Comparison of ENCODE assay signal across 19 cellular contexts in the genomic region with DNA sequence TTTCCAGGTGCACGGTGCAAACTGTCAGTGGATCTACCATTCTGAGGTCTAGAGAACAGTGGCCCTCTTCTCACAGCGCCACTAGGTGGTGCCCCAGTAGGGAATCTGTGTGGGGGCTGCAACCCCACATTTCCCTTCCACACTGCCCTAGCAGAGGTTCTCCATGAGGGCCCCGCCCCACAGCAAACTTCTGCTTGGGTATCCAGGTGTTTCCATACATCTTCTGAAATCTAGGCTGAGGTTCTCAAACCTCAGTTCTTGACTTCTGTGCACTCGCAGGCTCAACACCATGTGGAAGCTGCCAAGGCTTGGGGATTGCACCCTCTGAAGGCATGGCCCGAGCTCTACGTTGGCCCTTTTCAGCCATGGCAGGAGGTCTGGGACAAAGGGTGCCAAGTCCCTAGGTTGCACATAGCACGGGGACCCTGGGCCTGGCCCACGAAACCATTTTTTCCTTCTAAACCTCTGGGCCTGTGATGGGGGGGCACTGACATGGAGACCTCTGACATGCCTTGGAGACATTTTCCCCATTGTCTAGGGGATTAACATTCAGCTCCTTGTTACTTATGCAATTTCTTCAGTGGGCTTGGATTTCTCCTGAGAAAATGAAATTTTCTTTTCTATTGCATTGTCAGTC. TPM values are rescaled to one million over a fixed set of nuclear protein-coding genes. Genes with fewer than 3 reads are reported as not detected.
DNase-seq lines count a peak whose midpoint lies in the region; ATAC-seq, FAIRE-seq and TF ChIP-seq lines count a peak whose summit lies in the region.
"Had no signal": no experiment of that assay in that cellular context is flagged by ENCODE, and none has a peak within 500 bp of the region (broad histone marks: within the 10 kb centered on the region; RNA-seq: fewer than 3 reads in every experiment).

No MANE protein-coding gene starts in this region.

- H3K27me3 ChIP-seq in K562 (ENCODE audit: control insufficient read depth in 2 of 2, insufficient read depth in 2 of 2, low read length in 2 of 2) (no peaks in the 10 kb centered on the region), heart right ventricle (no peaks in the 10 kb centered on the region)

- no peaks in the 10 kb centered on the region for H3K9me1 ChIP-seq in K562 (ENCODE audit: control insufficient read depth, insufficient read depth, low read length)

- H2AFZ ChIP-seq in K562 (ENCODE audit: low read depth, low read length): no peak overlapping the region
- H2AFZ ChIP-seq: GM23248 had no signal

- H3K27ac ChIP-seq in A549 (no peak overlapping the region), HEK293 (ENCODE audit: extremely low read depth, low read depth, low read length) (no peak overlapping the region), K562 (ENCODE audit: extremely low read depth, low read depth, low read length) (no peak overlapping the region), heart right ventricle (no peak overlapping the region)
- H3K27ac ChIP-seq: C4-2B, GM23248 had no signal

- H3K4me3 Mint-ChIP-seq in stimulated activated naive CD8-positive, alpha-beta T cell treated with anti-CD3 and anti-CD28 coated beads, Interleukin-15, amount 100 ng/mL, for 72 hours: no peak overlapping the region
- H3K4me3 Mint-ChIP-seq: CD8-positive, alpha-beta T cell had no signal

- TF ChIP-seq EP300 in A549 (IDR thresholded peaks at IDR 0.05) (no peak), K562 (IDR thresholded peaks at IDR 0.05; ENCODE audit: low read length) (no peak)

- H3K27me3 Mint-ChIP-seq in stimulated activated naive CD8-positive, alpha-beta T cell treated with anti-CD3 and anti-CD28 coated beads, Interleukin-15, amount 100 ng/mL, for 72 hours: no peaks in the 10 kb centered on the region
- H3K27me3 Mint-ChIP-seq: CD4-positive, CD25-positive, alpha-beta regulatory T cell had no signal

- H3K4me2 ChIP-seq in A549: no peak overlapping the region
- H3K4me2 ChIP-seq in K562 (ENCODE audit: insufficient read depth, low read length): no peak overlapping the region

- peaks cover 97% of the 10 kb centered on the region for H3K79me2 ChIP-seq in K562 (ENCODE audit: control insufficient read depth, insufficient read depth, low read length)

- H3K4me1 Mint-ChIP-seq in stimulated activated naive CD8-positive, alpha-beta T cell treated with anti-CD3 and anti-CD28 coated beads, Interleukin-15, amount 100 ng/mL, for 72 hours: peaks cover 8% of the 10 kb centered on the region

- TF ChIP-seq CTCF in A549 (IDR thresholded peaks at IDR 0.05) (no peak), HEK293 (tag by site-specific recombination; IDR thresholded peaks at IDR 0.05) (no peak), K562 (IDR thresholded peaks at IDR 0.05 in 2 of 3, conservative IDR thresholded peaks at IDR 0.05 in 1 of 3; ENCODE audit: insufficient read depth in 2 of 3, low read depth in 1 of 3, low read length in 3 of 3) (no peak), heart right ventricle (IDR thresholded peaks at IDR 0.05) (no peak)

- in situ Hi-C loops in K562 (cut with MboI): no loop called here

- intact Hi-C loops in K562 (cut with micrococcal nuclease): no loop called here
- intact Hi-C loops in heart right ventricle (cut with DNase I): no loop called here

- peaks cover 19 to 27% of the 10 kb centered on the region in 2 donors for H3K9me3 Mint-ChIP-seq in stimulated activated naive CD8-positive, alpha-beta T cell treated with anti-CD3 and anti-CD28 coated beads, Interleukin-15, amount 100 ng/mL, for 72 hours

- DNase-seq in A549 (ENCODE audit: low read depth in 1 of 2, low spot score in 1 of 2) (no peak), K562 (ENCODE audit: extremely low read depth in 1 of 4, low spot score in 3 of 4) (no peak), heart right ventricle (no peak)
- DNase-seq in stimulated activated naive CD8-positive, alpha-beta T cell treated with anti-CD3 and anti-CD28 coated beads, Interleukin-15, amount 100 ng/mL, for 72 hours: no peak
- DNase-seq: 8988T; Caco-2; CD4-positive, CD25-positive, alpha-beta regulatory T cell; CD8-positive, alpha-beta T cell; DMS153; DND-41; GM23248; H7; HCEC 1CT had no signal

- H3K27ac Mint-ChIP-seq in stimulated activated naive CD8-positive, alpha-beta T cell treated with anti-CD3 and anti-CD28 coated beads, Interleukin-15, amount 100 ng/mL, for 72 hours: no peak overlapping the region
- H3K27ac Mint-ChIP-seq: CD4-positive, CD25-positive, alpha-beta regulatory T cell; CD8-positive, alpha-beta T cell had no signal

- H3K36me3 ChIP-seq in HEK293 (ENCODE audit: control insufficient read depth in 2 of 2, insufficient read depth in 1 of 2, low read length in 2 of 2) (no peaks in the 10 kb centered on the region), K562 (ENCODE audit: control insufficient read depth, insufficient read depth, low read length) (peaks cover 14% of the 10 kb centered on the region; the same call in 2 of the 3 replicates), heart right ventricle (no peaks in the 10 kb centered on the region)

- no peak overlapping the region for H3K9ac ChIP-seq in K562 (ENCODE audit: insufficient read depth in 1 of 2, low read depth in 2 of 2, low read length in 2 of 2)
- H3K9ac ChIP-seq: GM23248 had no signal

- FAIRE-seq in A549 (lab: Jason Lieb, UNC) (no peak), K562 (lab: Jason Lieb, UNC) (no peak)
- FAIRE-seq: G401.6, GM19239, H1 had no signal

- no peak overlapping the region for H3K4me3 ChIP-seq in A549
- no peak overlapping the region for H3K4me3 ChIP-seq in HEK293 (ENCODE audit: low read depth, low read length)
- H3K4me3 ChIP-seq in K562: no peak overlapping the region
- no peak overlapping the region for H3K4me3 ChIP-seq in heart right ventricle
- H3K4me3 ChIP-seq: GM23248 had no signal

- no peaks in the 10 kb centered on the region for H4K20me1 ChIP-seq in K562 (replicated peaks; ENCODE audit: control insufficient read depth, insufficient read depth, low read length)

- H3K9me3 ChIP-seq in A549: peaks cover 26% of the 10 kb centered on the region; the same call in 2 of the 3 replicates
- no peaks in the 10 kb centered on the region for H3K9me3 ChIP-seq in HEK293 (ENCODE audit: control insufficient read depth, insufficient read depth, low read depth, low read length)
- H3K9me3 ChIP-seq in K562 (replicated peaks; ENCODE audit: control insufficient read depth, insufficient read depth, low read depth, low read length): peaks cover 31% of the 10 kb centered on the region
- peaks cover 0 to 47% (median 6%) of the 10 kb centered on the region in 11 donors for H3K9me3 ChIP-seq in heart right ventricle

- TF ChIP-seq RAD21 in A549 (conservative IDR thresholded peaks at IDR 0.05 in 1 of 2, IDR thresholded peaks at IDR 0.05 in 1 of 2) (no peak), K562 (CRISPR knock-in tag; conservative IDR thresholded peaks at IDR 0.05 in 1 of 2, IDR thresholded peaks at IDR 0.05 in 1 of 2) (no peak)

- H3K4me1 ChIP-seq in A549 (peaks cover 8% of the 10 kb centered on the region), HEK293 (ENCODE audit: control insufficient read depth, insufficient read depth, low read length) (no peaks in the 10 kb centered on the region), K562 (replicated peaks in 1 of 2; ENCODE audit: control insufficient read depth in 2 of 2, insufficient read depth in 2 of 2, low read length in 2 of 2) (no peaks in the 10 kb centered on the region; a peak in 1 of 5 replicates), heart right ventricle (peaks cover 0 to 10% (median 0%) of the 10 kb centered on the region in 9 donors)

- ATAC-seq in A549 (no peak), K562 (no peak), heart right ventricle (no peak), HG03045 (IDR thresholded peaks at IDR 0.05; ENCODE audit: unreplicated experiment) (no peak)
- no peak for ATAC-seq in stimulated activated naive CD8-positive, alpha-beta T cell treated with anti-CD3 and anti-CD28 coated beads, Interleukin-15, amount 100 ng/mL, for 72 hours
- ATAC-seq: CD8-positive, alpha-beta T cell had no signal

- 82% methylated on average over 4 of the region's 8 CpGs for WGBS in A549 (ENCODE audit: missing lambda C conversion rate)
- 98% methylated on average over 8 of the region's 8 CpGs for WGBS in K562 (ENCODE audit: insufficient coverage, low coverage, missing lambda C conversion rate)
- 98 to 99% methylated on average over 8 of the region's 8 CpGs for WGBS in heart right ventricle, 2 donors

- no peak for TF ChIP-seq POLR2A in A549 (IDR thresholded peaks at IDR 0.05; ENCODE audit: low read length)
- TF ChIP-seq POLR2A in K562 (conservative IDR thresholded peaks at IDR 0.05): no peak

- BruUV-seq in K562 (replicated peaks; lab: Mats Ljungman, UMichigan): no TSS peak

- CTCF ChIA-PET in A549 (lab: Yijun Ruan, JAX): interaction anchor here (0.8 kb wide), 1 partner anchor 41 kb away, joined by 3 read pairs; no protein-coding TSS in a partner anchor
- CTCF ChIA-PET in HEK293 (lab: Yijun Ruan, JAX): interaction anchor here (0.9 kb wide), 1 partner anchor 18 kb away, joined by 3 read pairs; no protein-coding TSS in a partner anchor
- CTCF ChIA-PET in K562 (lab: Yijun Ruan, JAX; ENCODE audit: low intra/inter-chr PET ratio): no interaction called here

- POLR2A ChIA-PET in A549 (lab: Yijun Ruan, JAX) (no interaction called here), HEK293 (lab: Yijun Ruan, JAX) (no interaction called here), K562 (lab: Yijun Ruan, JAX) (interaction anchor here (0.8 to 1.7 kb wide), 2 partner anchors 10 kb away, joined by 3 read pairs; a partner anchor contains a TSS)

RNA-seq across cellular contexts. Expression of a gene that starts 10.0 kb away (rescaled TPM):
- 26.7 and 27.2 TPM in 2 replicates for polyA plus RNA-seq in A549 (2011; rRNA removed)
- polyA plus RNA-seq in A549 (2012; cell fraction: cytosol; rRNA removed): 3.9 and 4.6 TPM in 2 replicates
- 1.5 and 2.4 TPM in 2 replicates for polyA plus RNA-seq in A549 (2012; cell fraction: nucleus; rRNA removed)
- 13.5 to 15.7 TPM (median 15.3 TPM) in 3 replicates for polyA plus RNA-seq in A549 (2017; fragmentation: RNase III; extraction: RNeasy Plus Mini Kit Qiagen cat#74134 plus additional on column Dnase treatment)
- polyA minus RNA-seq in A549 (2011; rRNA and poly(A)+ RNA removed): 9.2 and 12.9 TPM in 2 replicates
- 23.6 and 39.9 TPM in 2 replicates for total RNA-seq in K562 (2011; cell fraction: chromatin; rRNA removed; ENCODE audit: low replicate concordance)
- 13.0 and 15.7 TPM in 2 replicates for total RNA-seq in K562 (2011; cell fraction: nucleolus; rRNA removed)
- 36.1 and 67.0 TPM in 2 replicates for total RNA-seq in K562 (2011; cell fraction: nucleoplasm; rRNA removed)
- 18.3 and 21.1 TPM in 2 replicates for total RNA-seq in K562 (2014; rRNA removed)
- total RNA-seq in K562 (2014; rRNA removed; fragmentation: Illumina TruSeq; extraction: Trizol): 33.8 and 38.5 TPM in 2 replicates
- 24.8 and 27.1 TPM in 2 replicates for total RNA-seq in K562 (2015; rRNA removed; fragmentation: Illumina TruSeq; extraction: Trizol)
- total RNA-seq in K562 (2021): 37.7 and 43.3 TPM in 2 replicates
- polyA plus RNA-seq in K562 (2011; rRNA removed): 25.6 and 41.1 TPM in 2 replicates
- 5.2 and 9.2 TPM in 2 replicates for polyA plus RNA-seq in K562 (2011; cell fraction: cytosol; rRNA removed)
- polyA plus RNA-seq in K562 (2011; cell fraction: nucleus; rRNA removed): 5.3 and 6.6 TPM in 2 replicates
- 23.9 TPM in 2 replicates for polyA plus RNA-seq in K562 (2012)
- 21.7 and 25.8 TPM in 2 replicates for polyA plus RNA-seq in K562 (2014; fragmentation: Illumina TruSeq; extraction: Trizol)
- 1 to 10 TPM; 7.7 to 8.9 TPM for polyA plus RNA-seq in K562 (2014; fragmentation: Nextera tagmentation; extraction: Ambion mirVana)
- 19.9 and 20.8 TPM in 2 replicates for polyA plus RNA-seq in K562 (2014; rRNA removed)
- polyA minus RNA-seq in K562 (2011; rRNA and poly(A)+ RNA removed): 47.6 and 48.9 TPM in 2 replicates
- polyA minus RNA-seq in K562 (2011; cell fraction: cytosol; rRNA and poly(A)+ RNA removed): 16.1 and 34.0 TPM in 2 replicates
- 10.9 and 15.9 TPM in 2 replicates for polyA minus RNA-seq in K562 (2011; cell fraction: nucleus; rRNA and poly(A)+ RNA removed)
- total RNA-seq in heart right ventricle: 10 to 100 TPM in 9 of 10 donors, 1 to 10 TPM in 1; 8.9 to 21.4 (median 14.5) TPM
- 1 to 10 TPM; 2.4 to 4.8 TPM for polyA plus RNA-seq in heart right ventricle

RNA-seq across cellular contexts. Expression of a gene that starts 10.5 kb away (rescaled TPM):
- 247 and 311 TPM in 2 replicates for polyA plus RNA-seq in A549 (2011; rRNA removed)
- polyA plus RNA-seq in A549 (2012; cell fraction: cytosol; rRNA removed): 83.8 and 85.4 TPM in 2 replicates
- 13.8 and 22.7 TPM in 2 replicates for polyA plus RNA-seq in A549 (2012; cell fraction: nucleus; rRNA removed)
- polyA plus RNA-seq in A549 (2017; fragmentation: RNase III; extraction: RNeasy Plus Mini Kit Qiagen cat#74134 plus additional on column Dnase treatment): 165 to 170 TPM (median 166 TPM) in 3 replicates
- polyA minus RNA-seq in A549 (2011; rRNA and poly(A)+ RNA removed): 38.0 and 50.8 TPM in 2 replicates
- 56.0 and 122 TPM in 2 replicates for total RNA-seq in K562 (2011; cell fraction: chromatin; rRNA removed; ENCODE audit: low replicate concordance)
- total RNA-seq in K562 (2011; cell fraction: nucleolus; rRNA removed): 99.4 and 103 TPM in 2 replicates
- total RNA-seq in K562 (2011; cell fraction: nucleoplasm; rRNA removed): 149 and 217 TPM in 2 replicates
- 108 and 115 TPM in 2 replicates for total RNA-seq in K562 (2014; rRNA removed)
- 194 and 221 TPM in 2 replicates for total RNA-seq in K562 (2014; rRNA removed; fragmentation: Illumina TruSeq; extraction: Trizol)
- total RNA-seq in K562 (2015; rRNA removed; fragmentation: Illumina TruSeq; extraction: Trizol): 155 and 176 TPM in 2 replicates
- 197 and 201 TPM in 2 replicates for total RNA-seq in K562 (2021)
- polyA plus RNA-seq in K562 (2011; rRNA removed): 225 and 296 TPM in 2 replicates
- 52.1 and 125 TPM in 2 replicates for polyA plus RNA-seq in K562 (2011; cell fraction: cytosol; rRNA removed)
- polyA plus RNA-seq in K562 (2011; cell fraction: nucleus; rRNA removed): 24.6 and 56.3 TPM in 2 replicates
- 206 and 229 TPM in 2 replicates for polyA plus RNA-seq in K562 (2012)
- polyA plus RNA-seq in K562 (2014; fragmentation: Illumina TruSeq; extraction: Trizol): 256 and 320 TPM in 2 replicates
- 100 to 1,000 TPM; 371 to 394 TPM for polyA plus RNA-seq in K562 (2014; fragmentation: Nextera tagmentation; extraction: Ambion mirVana)
- polyA plus RNA-seq in K562 (2014; rRNA removed): 215 and 237 TPM in 2 replicates
- polyA minus RNA-seq in K562 (2011; rRNA and poly(A)+ RNA removed): 132 and 153 TPM in 2 replicates
- polyA minus RNA-seq in K562 (2011; cell fraction: cytosol; rRNA and poly(A)+ RNA removed): 40.4 and 53.3 TPM in 2 replicates
- polyA minus RNA-seq in K562 (2011; cell fraction: nucleus; rRNA and poly(A)+ RNA removed): 29.2 and 41.3 TPM in 2 replicates
- total RNA-seq in heart right ventricle: 100 to 1,000 TPM in 1 of 10 donors, 10 to 100 TPM in 9; 58.0 to 104 (median 73.4) TPM
- polyA plus RNA-seq in heart right ventricle: 100 to 1,000 TPM in 1 of 2 donors, 10 to 100 TPM in 1; 48.2 to 100 TPM
